8 cellular contexts compared by ENCODE assay signal in genomic region chr5:62093981-62094380, GRCh38.
A peak's percentile ranks its signal among the peaks of the same experiment; 100 is the strongest.
DNase-seq lines count a peak whose midpoint lies in the region; ATAC-seq, FAIRE-seq and TF ChIP-seq lines count a peak whose summit lies in the region.

No MANE protein-coding gene starts in this region.

- H3K36me3 ChIP-seq in A673 (ENCODE audit: insufficient read depth, low read length, poor library complexity, severe bottlenecking) (no peaks in the 10 kb centered on the region), H7 (replicated peaks; ENCODE audit: control insufficient read depth, insufficient read depth, low read length) (no peaks in the 10 kb centered on the region), Panc1 (ENCODE audit: control insufficient read depth, insufficient read depth, low read length) (no peaks in the 10 kb centered on the region), smooth muscle cell (ENCODE audit: low read depth) (no peaks in the 10 kb centered on the region)

- peak overlapping the region; percentile 45 for H3K4me2 ChIP-seq in smooth muscle cell

- peak overlapping the region; percentile 35 for H2AFZ ChIP-seq in smooth muscle cell (ENCODE audit: low read depth)

- no peaks in the 10 kb centered on the region for H3F3A ChIP-seq in smooth muscle cell (ENCODE audit: low read depth)

- H3K27ac ChIP-seq in A673 (ENCODE audit: low read depth, low read length, poor library complexity, severe bottlenecking) (no peak overlapping the region), Panc1 (ENCODE audit: low read length) (no peak overlapping the region), smooth muscle cell (ENCODE audit: low read depth) (no peak overlapping the region)

- H4K20me1 ChIP-seq in smooth muscle cell (ENCODE audit: low read depth) = no peaks in the 10 kb centered on the region

- in situ Hi-C loops in Panc1 (cut with HindIII; ENCODE audit: low pct_unique_long_range_greater_than_20kb, low sequenced_read_pairs) = no loop called here

- CTCF ChIA-PET in A673 (lab: Charles Lee) = no interaction called here
- CTCF ChIA-PET in Panc1 (lab: Charles Lee) = no interaction called here
- CTCF ChIA-PET in activated CD4-positive, alpha-beta memory T cell treated with anti-CD3 and anti-CD28 coated beads for 36 hours (lab: Charles Lee) = no interaction called here

- H3K9ac ChIP-seq in smooth muscle cell (ENCODE audit: low read depth) = no peak overlapping the region

- H3K9me3 Mint-ChIP-seq in activated CD4-positive, alpha-beta memory T cell treated with anti-CD3 and anti-CD28 coated beads for 36 hours = no peaks in the 10 kb centered on the region

- TF ChIP-seq CTCF in A673 (conservative IDR thresholded peaks at IDR 0.05; ENCODE audit: low read depth, low read length) (no peak), Panc1 (IDR thresholded peaks at IDR 0.05) (no peak), smooth muscle cell (IDR thresholded peaks at IDR 0.05; ENCODE audit: borderline replicate concordance, insufficient read depth, poor library complexity, severe bottlenecking) (no peak)

- H3K27me3 ChIP-seq in A673 (replicated peaks; ENCODE audit: insufficient read depth, low read depth, low read length, poor library complexity) (no peaks in the 10 kb centered on the region), H7 (ENCODE audit: control insufficient read depth, insufficient read depth, low read length) (no peaks in the 10 kb centered on the region), Panc1 (ENCODE audit: control insufficient read depth, insufficient read depth, low read length) (no peaks in the 10 kb centered on the region; the same call in 1 of the 2 replicates), smooth muscle cell (ENCODE audit: low read depth) (peaks cover 3% of the 10 kb centered on the region)

- WGBS in smooth muscle cell (ENCODE audit: low lambda C conversion rate) = 15% methylated on average over 3 of the region's 3 CpGs

- intact Hi-C loops in A673 (cut with micrococcal nuclease; ENCODE audit: unreplicated experiment) = no loop called here
- intact Hi-C loops in Panc1 (cut with micrococcal nuclease; ENCODE audit: unreplicated experiment) = no loop called here
- intact Hi-C loops in activated CD4-positive, alpha-beta memory T cell treated with anti-CD3 and anti-CD28 coated beads for 36 hours (cut with micrococcal nuclease) = no loop called here

- H3K4me1 ChIP-seq in A673 (ENCODE audit: insufficient read depth, low read length, poor library complexity, severe bottlenecking) (peaks cover 6% of the 10 kb centered on the region), Panc1 (ENCODE audit: control insufficient read depth, insufficient read depth, low read length) (peaks cover 4% of the 10 kb centered on the region; the same call in 1 of the 2 replicates), smooth muscle cell (ENCODE audit: low read depth) (no peaks in the 10 kb centered on the region)

- H3K27me3 Mint-ChIP-seq in activated CD4-positive, alpha-beta memory T cell treated with anti-CD3 and anti-CD28 coated beads for 36 hours = peaks cover 3% of the 10 kb centered on the region

- peaks cover 6% of the 10 kb centered on the region for H3K4me1 Mint-ChIP-seq in activated CD4-positive, alpha-beta memory T cell treated with anti-CD3 and anti-CD28 coated beads for 36 hours (ENCODE audit: low read depth)

- H3K79me2 ChIP-seq in smooth muscle cell (ENCODE audit: low read depth) = no peaks in the 10 kb centered on the region

- no TSS peak for BruUV-seq in A673 (replicated peaks; lab: Mats Ljungman, UMichigan)
- BruUV-seq in Panc1 (replicated peaks; lab: Mats Ljungman, UMichigan) = no TSS peak

- DNase-seq in A673 (ENCODE audit: low spot score) (peak; percentile 53), H7 (peak; percentile 14), Panc1 (ENCODE audit: low read depth, low spot score) (no peak), frontal cortex (ENCODE audit: low spot score in 2 of 2) (peak; percentile 18 to 42), smooth muscle cell (lab: John Stamatoyannopoulos, UW; ENCODE audit: unreplicated experiment) (no peak), HPDE6-E6E7 (ENCODE audit: extremely low spot score) (no peak)
- no peak for DNase-seq in activated CD4-positive, alpha-beta memory T cell treated with anti-CD3 and anti-CD28 coated beads for 36 hours

- H3K4me3 Mint-ChIP-seq in activated CD4-positive, alpha-beta memory T cell treated with anti-CD3 and anti-CD28 coated beads for 36 hours = no peak overlapping the region

- H3K4me3 ChIP-seq in A673 (ENCODE audit: low read depth, low read length, poor library complexity, severe bottlenecking) (no peak overlapping the region), H7 (ENCODE audit: insufficient read depth, low read depth, low read length) (no peak overlapping the region), Panc1 (ENCODE audit: low read depth in 2 of 2, low read length in 2 of 2) (peak overlapping the region in 1 of 2 experiments; percentile 10; a peak in 1 of 4 replicates), smooth muscle cell (no peak overlapping the region)

- H3K36me3 Mint-ChIP-seq in activated CD4-positive, alpha-beta memory T cell treated with anti-CD3 and anti-CD28 coated beads for 36 hours = no peaks in the 10 kb centered on the region

- H3K9me3 ChIP-seq in A673 (ENCODE audit: low read depth, low read length, poor library complexity, severe bottlenecking) (no peaks in the 10 kb centered on the region), Panc1 (ENCODE audit: control insufficient read depth, insufficient read depth, low read depth, low read length) (no peaks in the 10 kb centered on the region), smooth muscle cell (replicated peaks; ENCODE audit: low read depth) (no peaks in the 10 kb centered on the region)

- no peak overlapping the region for H3K27ac Mint-ChIP-seq in activated CD4-positive, alpha-beta memory T cell treated with anti-CD3 and anti-CD28 coated beads for 36 hours

- ATAC-seq in Panc1 (peak; percentile 63; the same call in 1 of the 2 replicates), GM19395 (IDR thresholded peaks at IDR 0.05; ENCODE audit: unreplicated experiment) (no peak)

- no peak for FAIRE-seq in frontal cortex (lab: Jason Lieb, UNC)

- POLR2A ChIA-PET in A673 (lab: Charles Lee; ENCODE audit: low non-redundant PET) (no interaction called here), Panc1 (lab: Charles Lee) (no interaction called here)
- POLR2A ChIA-PET in activated CD4-positive, alpha-beta memory T cell treated with anti-CD3 and anti-CD28 coated beads for 36 hours (lab: Charles Lee) = no interaction called here

Comparison
In these comparisons a context has a peak if more than half of its experiments do, and no peak if none do; other contexts are left out.
1. DNase-seq: peak in A673 (single experiment), H7 (single experiment) and frontal cortex (2 of 2); none in Panc1 (single experiment), smooth muscle cell (single experiment), activated CD4-positive, alpha-beta memory T cell treated with anti-CD3 and anti-CD28 coated beads for 36 hours (single experiment) and HPDE6-E6E7 (single experiment).